In the genomic region with DNA sequence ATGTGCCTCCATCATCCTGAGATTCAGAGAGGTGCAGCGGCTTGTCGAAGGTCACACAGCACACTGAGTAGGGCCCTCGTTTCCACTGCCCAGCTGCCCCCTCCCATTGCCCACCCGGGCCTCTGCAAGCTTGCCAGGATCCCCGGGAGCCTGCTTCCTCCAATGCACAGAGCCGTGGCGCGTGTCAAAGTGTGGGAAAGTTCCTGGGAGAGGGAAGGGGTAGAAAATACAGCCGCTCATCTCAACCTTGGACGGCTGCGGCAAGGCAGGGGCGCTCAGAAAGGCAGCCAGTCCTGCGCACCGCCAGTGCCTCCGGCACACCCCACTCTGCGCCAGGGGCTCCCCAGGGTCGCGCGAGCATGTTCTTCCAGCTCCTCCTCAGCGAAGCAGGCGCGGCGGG, we compare ENCODE assay signal across 4 cellular contexts. TPM values are rescaled to one million over a fixed set of nuclear protein-coding genes. Genes with fewer than 3 reads are reported as not detected.
"Had no signal": no experiment of that assay in that cellular context is flagged by ENCODE, and none has a peak within 500 bp of the region (broad histone marks: within the 10 kb centered on the region; RNA-seq: fewer than 3 reads in every experiment).

No MANE protein-coding gene starts in this region.

RNA-seq across cellular contexts. Expression of a gene that starts 56.3 kb away (rescaled TPM):
- total RNA-seq: GM23248, H4, HFFc6, IMR-90 had no signal
- polyA plus RNA-seq: GM23248, IMR-90 had no signal
